9 cellular contexts compared by ENCODE assay signal in genomic region chr12:68587448-68587873, GRCh38. TPM values are rescaled to one million over a fixed set of nuclear protein-coding genes. Genes with fewer than 3 reads are reported as not detected.
DNase-seq lines count a peak whose midpoint lies in the region; ATAC-seq and TF ChIP-seq lines count a peak whose summit lies in the region.
"Had no signal": no experiment of that assay in that cellular context is flagged by ENCODE, and none has a peak within 500 bp of the region (broad histone marks: within the 10 kb centered on the region; RNA-seq: fewer than 3 reads in every experiment).

No MANE protein-coding gene starts in this region.

- H3K4me2 ChIP-seq in PC-3 (ENCODE audit: low read length): no peak overlapping the region

- H3K27ac ChIP-seq in effector memory CD4-positive, alpha-beta T cell (ENCODE audit: insufficient read depth, low read length, poor library complexity, severe bottlenecking): no peak overlapping the region
- H3K27ac ChIP-seq in PC-3 (ENCODE audit: low read length): no peak overlapping the region

- H3K9ac ChIP-seq in PC-3 (ENCODE audit: low read length): no peak overlapping the region

- no peaks in the 10 kb centered on the region for H3K9me3 ChIP-seq in effector memory CD4-positive, alpha-beta T cell (ENCODE audit: control insufficient read depth, low read length)
- 0 out of 2 replicates have a peak, but pooled peaks cover 3% of the 10 kb centered on the region for H3K9me3 ChIP-seq in PC-3 (ENCODE audit: low read length)

- no peaks in the 10 kb centered on the region for H4K20me1 ChIP-seq in PC-3 (ENCODE audit: low read length)

- no peak overlapping the region for H3K4me3 ChIP-seq in effector memory CD4-positive, alpha-beta T cell (ENCODE audit: insufficient read depth, low read depth, low read length, poor library complexity, severe bottlenecking)
- no peak overlapping the region for H3K4me3 ChIP-seq in PC-3 (ENCODE audit: low read length)
- H3K4me3 ChIP-seq: lung had no signal

- no peak for TF ChIP-seq CTCF in GM10266 (IDR thresholded peaks at IDR 0.05; ENCODE audit: control insufficient read depth, insufficient read depth, low read depth, missing control alignments)
- no peak for TF ChIP-seq CTCF in PC-3 (conservative IDR thresholded peaks at IDR 0.05; ENCODE audit: low read depth, low read length)

- no peaks in the 10 kb centered on the region for H3F3A ChIP-seq in PC-3 (ENCODE audit: low read length, unreplicated experiment)

- H2AFZ ChIP-seq in PC-3 (ENCODE audit: low read length): no peak overlapping the region

- ATAC-seq in GM21825 (IDR thresholded peaks at IDR 0.05; ENCODE audit: unreplicated experiment) (peak; percentile 82), PC-3 (no peak)

- POLR2A ChIA-PET in PC-3 (lab: Charles Lee; ENCODE audit: unreplicated experiment): interaction anchor here (0.6 kb wide), 1 partner anchor 158 kb away, joined by 5 read pairs; no protein-coding TSS in a partner anchor

- no peaks in the 10 kb centered on the region for H3K79me2 ChIP-seq in PC-3 (ENCODE audit: low read length)

- H3K9me2 ChIP-seq in PC-3 (replicated peaks; ENCODE audit: low read length): no peaks in the 10 kb centered on the region

- H3K36me3 ChIP-seq in effector memory CD4-positive, alpha-beta T cell (ENCODE audit: control insufficient read depth, insufficient read depth, low read length): no peaks in the 10 kb centered on the region
- H3K36me3 ChIP-seq in PC-3 (ENCODE audit: low read depth, low read length): no peaks in the 10 kb centered on the region

- DNase-seq in GM10266 (ENCODE audit: extremely low spot score): peak; percentile 49
- DNase-seq in NOMO-1 treated with dmso at 0.1 percent for 144 hours (lab: John Stamatoyannopoulos, UW; ENCODE audit: unreplicated experiment): peak; percentile 28
- peak; percentile 55 for DNase-seq in kidney tubule cell (ENCODE audit: low spot score)
- DNase-seq in effector memory CD4-positive, alpha-beta T cell: no peak
- no peak for DNase-seq in PC-3
- DNase-seq in pons (ENCODE audit: low spot score): no peak
- no peak for DNase-seq in 8988T

- H3K27me3 ChIP-seq in effector memory CD4-positive, alpha-beta T cell (replicated peaks; ENCODE audit: control insufficient read depth, insufficient read depth, low read length, poor library complexity, severe bottlenecking): no peaks in the 10 kb centered on the region
- no peaks in the 10 kb centered on the region for H3K27me3 ChIP-seq in PC-3 (ENCODE audit: low read length)

- intact Hi-C loops in PC-3 (cut with micrococcal nuclease): no loop called here

- CTCF ChIA-PET in PC-3 (lab: Charles Lee): no interaction called here

- peaks cover 16% of the 10 kb centered on the region for H3K4me1 ChIP-seq in effector memory CD4-positive, alpha-beta T cell (ENCODE audit: control insufficient read depth, insufficient read depth, low read length, poor library complexity, severe bottlenecking)
- peaks cover 18% of the 10 kb centered on the region for H3K4me1 ChIP-seq in PC-3 (ENCODE audit: insufficient read depth, low read length)

- no TSS peak for BruUV-seq in PC-3 (replicated peaks; lab: Mats Ljungman, UMichigan)

RNA-seq across cellular contexts. Expression of gene RAP1B, which starts 23.2 kb away (rescaled TPM):
- total RNA-seq in PC-3 (2014; rRNA removed): 98.0 and 103 TPM in 2 replicates

Comparison
In these comparisons a context has a peak if more than half of its experiments do, and no peak if none do; other contexts are left out.
1. DNase-seq: peak in GM10266 (single experiment), NOMO-1 treated with dmso at 0.1 percent for 144 hours (single experiment) and kidney tubule cell (single experiment); none in effector memory CD4-positive, alpha-beta T cell (0 of 3), PC-3 (single experiment), pons (single experiment) and 8988T (single experiment).